ENCODE assay signal across 8 cellular contexts in genomic region chr3:134250717-134251220, GRCh38. TPM values are rescaled to one million over a fixed set of nuclear protein-coding genes. Genes with fewer than 3 reads are reported as not detected.
A peak's percentile ranks its signal among the peaks of the same experiment; 100 is the strongest.
DNase-seq lines count a peak whose midpoint lies in the region; ATAC-seq, FAIRE-seq and TF ChIP-seq lines count a peak whose summit lies in the region.

Gene RYK (minus strand): TSS chr3:134250859. CDS start chr3:134250654, 205 bp downstream.

- 0 to 1% (median 0%) methylated on average over 46 to 59 of the region's 59 CpGs for WGBS in small intestine, 3 donors

- no peak for FAIRE-seq in small intestine (lab: Jason Lieb, UNC)

- intact Hi-C loops in breast epithelium (cut with DNase I; ENCODE audit: low total_unique reads), result no loop called here

- TF ChIP-seq POLR2A in breast epithelium (IDR thresholded peaks at IDR 0.05), result peak; percentile 43

- H3K27me3 ChIP-seq in breast epithelium (no peaks in the 10 kb centered on the region), small intestine (ENCODE audit: control insufficient read depth in 2 of 2, insufficient read depth in 2 of 2, low read length in 2 of 2) (no peaks in the 10 kb centered on the region)

- DNase-seq in A172 (ENCODE audit: low spot score) (peak; percentile 60), NCI-H2107 treated with DMSO at 0.1 percent for 48 hours (lab: John Stamatoyannopoulos, UW; ENCODE audit: unreplicated experiment) (peak; percentile 36), breast epithelium (ENCODE audit: low spot score in 2 of 2) (peak; percentile 54 to 76), iPS-NIHi11 (ENCODE audit: low spot score) (peak; percentile 92), small intestine (peak; percentile 76)

- H3K27ac ChIP-seq in VCaP (peak within 1 kb of the TSS; percentile 88), breast epithelium (peak within 1 kb of the TSS; percentile 92 to 99), small intestine (ENCODE audit: low read depth in 1 of 2, low read length in 1 of 2) (peak within 1 kb of the TSS; percentile 86 to 95)

- ATAC-seq in GM18858 (IDR thresholded peaks at IDR 0.05; ENCODE audit: unreplicated experiment), result peak; percentile 63
- ATAC-seq in HG03064 (IDR thresholded peaks at IDR 0.05; ENCODE audit: low read depth, unreplicated experiment), result peak; percentile 79

- H3K9me3 ChIP-seq in breast epithelium (no peaks in the 10 kb centered on the region), small intestine (ENCODE audit: control insufficient read depth, low read depth) (no peaks in the 10 kb centered on the region)

- TF ChIP-seq CTCF in VCaP (conservative IDR thresholded peaks at IDR 0.05), result no peak
- no peak for TF ChIP-seq CTCF in breast epithelium (IDR thresholded peaks at IDR 0.05)

- peaks cover 0 to 6% of the 10 kb centered on the region in 2 donors for H3K4me1 ChIP-seq in breast epithelium
- H3K4me1 ChIP-seq in small intestine (ENCODE audit: control insufficient read depth in 2 of 2, insufficient read depth in 1 of 2, low read depth in 1 of 2, low read length in 1 of 2), result peaks cover 0 to 4% of the 10 kb centered on the region in 2 donors

- H3K4me3 ChIP-seq in breast epithelium, result peak within 1 kb of the TSS; percentile 82 to 99 (median 85)
- H3K4me3 ChIP-seq in small intestine (ENCODE audit: low read depth in 1 of 2, low read length in 2 of 2), result peak within 1 kb of the TSS; percentile 93 to 95

- H3K36me3 ChIP-seq in breast epithelium (no peaks in the 10 kb centered on the region), small intestine (ENCODE audit: control insufficient read depth in 2 of 2, insufficient read depth in 2 of 2, low read length in 2 of 2) (no peaks in the 10 kb centered on the region)

RNA-seq across cellular contexts. Expression of gene RYK, which starts in this region (rescaled TPM):
- total RNA-seq in A172 (2014; rRNA removed; shearing (Covaris generic)), result 88.1 and 91.0 TPM in 2 replicates
- 100 to 1,000 TPM in 2 of 3 donors, 10 to 100 TPM in 1; 77.9 to 153 (median 150) TPM for total RNA-seq in breast epithelium
- polyA plus RNA-seq in small intestine, result 10 to 100 TPM; 13.2 to 28.9 (median 15.0) TPM

Comparison
In these comparisons a context has a peak if more than half of its experiments do, and no peak if none do; other contexts are left out.
1. Peak in every context shown above with its lines: DNase-seq, ATAC-seq, H3K4me3 ChIP-seq and H3K27ac ChIP-seq.
2. DNase-seq: peak in every context shown above with its lines; median percentile 92 in iPS-NIHi11; 76 in small intestine; 65 in breast epithelium; 60 in A172; 36 in NCI-H2107 treated with DMSO at 0.1 percent for 48 hours.